ENCODE assay signal across 1 cellular context in the genomic region with DNA sequence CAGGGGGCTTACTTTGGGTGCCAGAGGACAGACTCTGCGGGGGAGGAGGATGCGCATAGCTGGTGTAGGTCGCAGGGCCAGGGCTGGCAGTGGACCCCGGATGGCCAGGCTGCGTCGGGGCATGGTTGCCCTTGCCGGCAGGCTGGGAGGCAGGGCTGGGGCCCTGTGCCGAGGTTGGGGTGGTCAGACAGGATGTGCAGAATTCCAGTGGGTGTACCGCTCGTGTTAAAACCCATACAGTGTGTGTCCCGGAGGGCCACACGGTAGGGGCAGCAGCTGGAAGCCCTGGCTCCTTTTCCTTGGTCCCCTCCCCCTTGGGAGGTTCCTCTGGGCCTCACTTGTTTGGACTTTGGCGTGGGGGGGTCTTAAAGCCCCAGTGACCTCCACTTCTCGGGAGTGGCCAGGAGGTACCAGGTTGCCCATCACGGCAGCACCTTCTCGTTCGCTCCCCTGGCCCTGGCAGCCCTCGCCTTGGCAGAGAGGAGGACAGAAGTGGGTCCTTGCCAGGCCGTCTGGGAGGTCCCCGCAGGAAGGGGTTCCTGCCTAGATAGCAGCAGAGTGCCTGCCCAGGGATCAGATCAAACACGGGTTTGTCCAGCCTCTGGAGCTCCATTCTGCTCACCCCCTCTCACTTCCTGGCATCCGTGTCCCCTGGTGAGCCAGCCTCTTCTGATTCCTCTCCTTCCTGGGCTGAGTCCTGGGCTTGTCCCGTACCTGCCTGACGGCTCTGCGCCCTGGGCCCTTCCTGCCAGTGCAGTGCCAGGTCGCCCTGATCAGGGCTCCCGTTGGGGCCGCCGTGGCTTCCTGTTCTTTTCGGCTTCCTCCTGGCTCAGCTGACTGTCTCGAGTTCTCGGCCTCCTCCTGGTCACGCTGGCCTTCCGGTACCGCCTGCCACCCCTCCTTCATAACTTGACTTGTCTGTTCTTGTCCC.
A peak's percentile ranks its signal among the peaks of the same experiment; 100 is the strongest.
TF ChIP-seq lines count a peak whose summit lies in the region.

No MANE protein-coding gene starts in this region.

TF ChIP-seq in HepG2, 621 proteins besides CTCF, POLR2A, EP300 and RAD21 (continued from another document):
- TF ChIP-seq, protein P1, sequence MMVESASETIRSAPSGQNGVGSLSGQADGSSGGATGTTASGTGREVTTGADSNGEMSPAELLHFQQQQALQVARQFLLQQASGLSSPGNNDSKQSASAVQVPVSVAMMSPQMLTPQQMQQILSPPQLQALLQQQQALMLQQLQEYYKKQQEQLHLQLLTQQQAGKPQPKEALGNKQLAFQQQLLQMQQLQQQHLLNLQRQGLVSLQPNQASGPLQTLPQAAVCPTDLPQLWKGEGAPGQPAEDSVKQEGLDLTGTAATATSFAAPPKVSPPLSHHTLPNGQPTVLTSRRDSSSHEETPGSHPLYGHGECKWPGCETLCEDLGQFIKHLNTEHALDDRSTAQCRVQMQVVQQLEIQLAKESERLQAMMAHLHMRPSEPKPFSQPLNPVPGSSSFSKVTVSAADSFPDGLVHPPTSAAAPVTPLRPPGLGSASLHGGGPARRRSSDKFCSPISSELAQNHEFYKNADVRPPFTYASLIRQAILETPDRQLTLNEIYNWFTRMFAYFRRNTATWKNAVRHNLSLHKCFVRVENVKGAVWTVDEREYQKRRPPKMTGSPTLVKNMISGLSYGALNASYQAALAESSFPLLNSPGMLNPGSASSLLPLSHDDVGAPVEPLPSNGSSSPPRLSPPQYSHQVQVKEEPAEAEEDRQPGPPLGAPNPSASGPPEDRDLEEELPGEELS (CRISPR knock-in tag; IDR thresholded peaks at IDR 0.05): peak; percentile 25; the same call in 1 of the 2 replicates
- TF ChIP-seq ZNF550 (CRISPR knock-in tag; IDR thresholded peaks at IDR 0.05; ENCODE audit: borderline replicate concordance): no peak
- peak; percentile 10 for TF ChIP-seq SALL1 (CRISPR knock-in tag; IDR thresholded peaks at IDR 0.05)
- no peak for TF ChIP-seq ZNF558 (CRISPR knock-in tag; IDR thresholded peaks at IDR 0.05; ENCODE audit: borderline replicate concordance)
- TF ChIP-seq, protein P2, sequence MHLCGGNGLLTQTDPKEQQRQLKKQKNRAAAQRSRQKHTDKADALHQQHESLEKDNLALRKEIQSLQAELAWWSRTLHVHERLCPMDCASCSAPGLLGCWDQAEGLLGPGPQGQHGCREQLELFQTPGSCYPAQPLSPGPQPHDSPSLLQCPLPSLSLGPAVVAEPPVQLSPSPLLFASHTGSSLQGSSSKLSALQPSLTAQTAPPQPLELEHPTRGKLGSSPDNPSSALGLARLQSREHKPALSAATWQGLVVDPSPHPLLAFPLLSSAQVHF (CRISPR knock-in tag; IDR thresholded peaks at IDR 0.05): no peak
- TF ChIP-seq NFKB2 (CRISPR knock-in tag; IDR thresholded peaks at IDR 0.05; ENCODE audit: borderline replicate concordance): 0 out of 2 replicates have a peak, but pooled peaks have one; percentile 13
- TF ChIP-seq, protein P3, sequence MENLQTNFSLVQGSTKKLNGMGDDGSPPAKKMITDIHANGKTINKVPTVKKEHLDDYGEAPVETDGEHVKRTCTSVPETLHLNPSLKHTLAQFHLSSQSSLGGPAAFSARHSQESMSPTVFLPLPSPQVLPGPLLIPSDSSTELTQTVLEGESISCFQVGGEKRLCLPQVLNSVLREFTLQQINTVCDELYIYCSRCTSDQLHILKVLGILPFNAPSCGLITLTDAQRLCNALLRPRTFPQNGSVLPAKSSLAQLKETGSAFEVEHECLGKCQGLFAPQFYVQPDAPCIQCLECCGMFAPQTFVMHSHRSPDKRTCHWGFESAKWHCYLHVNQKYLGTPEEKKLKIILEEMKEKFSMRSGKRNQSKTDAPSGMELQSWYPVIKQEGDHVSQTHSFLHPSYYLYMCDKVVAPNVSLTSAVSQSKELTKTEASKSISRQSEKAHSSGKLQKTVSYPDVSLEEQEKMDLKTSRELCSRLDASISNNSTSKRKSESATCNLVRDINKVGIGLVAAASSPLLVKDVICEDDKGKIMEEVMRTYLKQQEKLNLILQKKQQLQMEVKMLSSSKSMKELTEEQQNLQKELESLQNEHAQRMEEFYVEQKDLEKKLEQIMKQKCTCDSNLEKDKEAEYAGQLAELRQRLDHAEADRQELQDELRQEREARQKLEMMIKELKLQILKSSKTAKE (CRISPR knock-in tag; IDR thresholded peaks at IDR 0.05; ENCODE audit: borderline replicate concordance): no peak
- TF ChIP-seq, protein P4, sequence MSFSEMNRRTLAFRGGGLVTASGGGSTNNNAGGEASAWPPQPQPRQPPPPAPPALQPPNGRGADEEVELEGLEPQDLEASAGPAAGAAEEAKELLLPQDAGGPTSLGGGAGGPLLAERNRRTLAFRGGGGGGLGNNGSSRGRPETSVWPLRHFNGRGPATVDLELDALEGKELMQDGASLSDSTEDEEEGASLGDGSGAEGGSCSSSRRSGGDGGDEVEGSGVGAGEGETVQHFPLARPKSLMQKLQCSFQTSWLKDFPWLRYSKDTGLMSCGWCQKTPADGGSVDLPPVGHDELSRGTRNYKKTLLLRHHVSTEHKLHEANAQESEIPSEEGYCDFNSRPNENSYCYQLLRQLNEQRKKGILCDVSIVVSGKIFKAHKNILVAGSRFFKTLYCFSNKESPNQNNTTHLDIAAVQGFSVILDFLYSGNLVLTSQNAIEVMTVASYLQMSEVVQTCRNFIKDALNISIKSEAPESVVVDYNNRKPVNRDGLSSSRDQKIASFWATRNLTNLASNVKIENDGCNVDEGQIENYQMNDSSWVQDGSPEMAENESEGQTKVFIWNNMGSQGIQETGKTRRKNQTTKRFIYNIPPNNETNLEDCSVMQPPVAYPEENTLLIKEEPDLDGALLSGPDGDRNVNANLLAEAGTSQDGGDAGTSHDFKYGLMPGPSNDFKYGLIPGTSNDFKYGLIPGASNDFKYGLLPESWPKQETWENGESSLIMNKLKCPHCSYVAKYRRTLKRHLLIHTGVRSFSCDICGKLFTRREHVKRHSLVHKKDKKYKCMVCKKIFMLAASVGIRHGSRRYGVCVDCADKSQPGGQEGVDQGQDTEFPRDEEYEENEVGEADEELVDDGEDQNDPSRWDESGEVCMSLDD (CRISPR knock-in tag; IDR thresholded peaks at IDR 0.05; ENCODE audit: borderline replicate concordance): 0 out of 2 replicates have a peak, but pooled peaks have one; percentile 43
- TF ChIP-seq TSC22D2 (CRISPR knock-in tag; IDR thresholded peaks at IDR 0.05; ENCODE audit: borderline replicate concordance): no peak
- 0 out of 2 replicates have a peak, but pooled peaks have one; percentile 41 for TF ChIP-seq ZNF777 (CRISPR knock-in tag; IDR thresholded peaks at IDR 0.05)
- peak; percentile 28; the same call in 1 of the 2 replicates for TF ChIP-seq ZFP90 (CRISPR knock-in tag; IDR thresholded peaks at IDR 0.05; ENCODE audit: borderline replicate concordance)
- no peak for TF ChIP-seq BRCA1 (CRISPR knock-in tag; IDR thresholded peaks at IDR 0.05)
- TF ChIP-seq, protein P5, sequence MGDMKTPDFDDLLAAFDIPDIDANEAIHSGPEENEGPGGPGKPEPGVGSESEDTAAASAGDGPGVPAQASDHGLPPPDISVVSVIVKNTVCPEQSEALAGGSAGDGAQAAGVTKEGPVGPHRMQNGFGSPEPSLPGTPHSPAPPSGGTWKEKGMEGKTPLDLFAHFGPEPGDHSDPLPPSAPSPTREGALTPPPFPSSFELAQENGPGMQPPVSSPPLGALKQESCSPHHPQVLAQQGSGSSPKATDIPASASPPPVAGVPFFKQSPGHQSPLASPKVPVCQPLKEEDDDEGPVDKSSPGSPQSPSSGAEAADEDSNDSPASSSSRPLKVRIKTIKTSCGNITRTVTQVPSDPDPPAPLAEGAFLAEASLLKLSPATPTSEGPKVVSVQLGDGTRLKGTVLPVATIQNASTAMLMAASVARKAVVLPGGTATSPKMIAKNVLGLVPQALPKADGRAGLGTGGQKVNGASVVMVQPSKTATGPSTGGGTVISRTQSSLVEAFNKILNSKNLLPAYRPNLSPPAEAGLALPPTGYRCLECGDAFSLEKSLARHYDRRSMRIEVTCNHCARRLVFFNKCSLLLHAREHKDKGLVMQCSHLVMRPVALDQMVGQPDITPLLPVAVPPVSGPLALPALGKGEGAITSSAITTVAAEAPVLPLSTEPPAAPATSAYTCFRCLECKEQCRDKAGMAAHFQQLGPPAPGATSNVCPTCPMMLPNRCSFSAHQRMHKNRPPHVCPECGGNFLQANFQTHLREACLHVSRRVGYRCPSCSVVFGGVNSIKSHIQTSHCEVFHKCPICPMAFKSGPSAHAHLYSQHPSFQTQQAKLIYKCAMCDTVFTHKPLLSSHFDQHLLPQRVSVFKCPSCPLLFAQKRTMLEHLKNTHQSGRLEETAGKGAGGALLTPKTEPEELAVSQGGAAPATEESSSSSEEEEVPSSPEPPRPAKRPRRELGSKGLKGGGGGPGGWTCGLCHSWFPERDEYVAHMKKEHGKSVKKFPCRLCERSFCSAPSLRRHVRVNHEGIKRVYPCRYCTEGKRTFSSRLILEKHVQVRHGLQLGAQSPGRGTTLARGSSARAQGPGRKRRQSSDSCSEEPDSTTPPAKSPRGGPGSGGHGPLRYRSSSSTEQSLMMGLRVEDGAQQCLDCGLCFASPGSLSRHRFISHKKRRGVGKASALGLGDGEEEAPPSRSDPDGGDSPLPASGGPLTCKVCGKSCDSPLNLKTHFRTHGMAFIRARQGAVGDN (CRISPR knock-in tag; IDR thresholded peaks at IDR 0.05): peak; percentile 76
- TF ChIP-seq, protein P6, sequence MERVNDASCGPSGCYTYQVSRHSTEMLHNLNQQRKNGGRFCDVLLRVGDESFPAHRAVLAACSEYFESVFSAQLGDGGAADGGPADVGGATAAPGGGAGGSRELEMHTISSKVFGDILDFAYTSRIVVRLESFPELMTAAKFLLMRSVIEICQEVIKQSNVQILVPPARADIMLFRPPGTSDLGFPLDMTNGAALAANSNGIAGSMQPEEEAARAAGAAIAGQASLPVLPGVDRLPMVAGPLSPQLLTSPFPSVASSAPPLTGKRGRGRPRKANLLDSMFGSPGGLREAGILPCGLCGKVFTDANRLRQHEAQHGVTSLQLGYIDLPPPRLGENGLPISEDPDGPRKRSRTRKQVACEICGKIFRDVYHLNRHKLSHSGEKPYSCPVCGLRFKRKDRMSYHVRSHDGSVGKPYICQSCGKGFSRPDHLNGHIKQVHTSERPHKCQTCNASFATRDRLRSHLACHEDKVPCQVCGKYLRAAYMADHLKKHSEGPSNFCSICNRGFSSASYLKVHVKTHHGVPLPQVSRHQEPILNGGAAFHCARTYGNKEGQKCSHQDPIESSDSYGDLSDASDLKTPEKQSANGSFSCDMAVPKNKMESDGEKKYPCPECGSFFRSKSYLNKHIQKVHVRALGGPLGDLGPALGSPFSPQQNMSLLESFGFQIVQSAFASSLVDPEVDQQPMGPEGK (CRISPR knock-in tag; IDR thresholded peaks at IDR 0.05): peak; percentile 74
- TF ChIP-seq ZNF207 (IDR thresholded peaks at IDR 0.05; ENCODE audit: borderline replicate concordance): no peak
- 0 out of 2 replicates have a peak, but pooled peaks have one; percentile 30 for TF ChIP-seq ZNF766 (CRISPR knock-in tag; IDR thresholded peaks at IDR 0.05; ENCODE audit: borderline replicate concordance)
- no peak for TF ChIP-seq CREB1 (IDR thresholded peaks at IDR 0.05)
- peak; percentile 46; the same call in 1 of the 2 replicates for TF ChIP-seq CREB1 (CRISPR knock-in tag; IDR thresholded peaks at IDR 0.05)
- TF ChIP-seq ZKSCAN5 (CRISPR knock-in tag; IDR thresholded peaks at IDR 0.05): no peak
- TF ChIP-seq, protein P7, sequence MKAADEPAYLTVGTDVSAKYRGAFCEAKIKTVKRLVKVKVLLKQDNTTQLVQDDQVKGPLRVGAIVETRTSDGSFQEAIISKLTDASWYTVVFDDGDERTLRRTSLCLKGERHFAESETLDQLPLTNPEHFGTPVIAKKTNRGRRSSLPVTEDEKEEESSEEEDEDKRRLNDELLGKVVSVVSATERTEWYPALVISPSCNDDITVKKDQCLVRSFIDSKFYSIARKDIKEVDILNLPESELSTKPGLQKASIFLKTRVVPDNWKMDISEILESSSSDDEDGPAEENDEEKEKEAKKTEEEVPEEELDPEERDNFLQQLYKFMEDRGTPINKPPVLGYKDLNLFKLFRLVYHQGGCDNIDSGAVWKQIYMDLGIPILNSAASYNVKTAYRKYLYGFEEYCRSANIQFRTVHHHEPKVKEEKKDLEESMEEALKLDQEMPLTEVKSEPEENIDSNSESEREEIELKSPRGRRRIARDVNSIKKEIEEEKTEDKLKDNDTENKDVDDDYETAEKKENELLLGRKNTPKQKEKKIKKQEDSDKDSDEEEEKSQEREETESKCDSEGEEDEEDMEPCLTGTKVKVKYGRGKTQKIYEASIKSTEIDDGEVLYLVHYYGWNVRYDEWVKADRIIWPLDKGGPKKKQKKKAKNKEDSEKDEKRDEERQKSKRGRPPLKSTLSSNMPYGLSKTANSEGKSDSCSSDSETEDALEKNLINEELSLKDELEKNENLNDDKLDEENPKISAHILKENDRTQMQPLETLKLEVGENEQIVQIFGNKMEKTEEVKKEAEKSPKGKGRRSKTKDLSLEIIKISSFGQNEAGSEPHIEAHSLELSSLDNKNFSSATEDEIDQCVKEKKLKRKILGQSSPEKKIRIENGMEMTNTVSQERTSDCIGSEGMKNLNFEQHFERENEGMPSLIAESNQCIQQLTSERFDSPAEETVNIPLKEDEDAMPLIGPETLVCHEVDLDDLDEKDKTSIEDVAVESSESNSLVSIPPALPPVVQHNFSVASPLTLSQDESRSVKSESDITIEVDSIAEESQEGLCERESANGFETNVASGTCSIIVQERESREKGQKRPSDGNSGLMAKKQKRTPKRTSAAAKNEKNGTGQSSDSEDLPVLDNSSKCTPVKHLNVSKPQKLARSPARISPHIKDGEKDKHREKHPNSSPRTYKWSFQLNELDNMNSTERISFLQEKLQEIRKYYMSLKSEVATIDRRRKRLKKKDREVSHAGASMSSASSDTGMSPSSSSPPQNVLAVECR (CRISPR knock-in tag; IDR thresholded peaks at IDR 0.05; ENCODE audit: borderline replicate concordance): peak; percentile 70
- TF ChIP-seq ZNF672 (CRISPR knock-in tag; IDR thresholded peaks at IDR 0.05): no peak
- TF ChIP-seq, protein P8, sequence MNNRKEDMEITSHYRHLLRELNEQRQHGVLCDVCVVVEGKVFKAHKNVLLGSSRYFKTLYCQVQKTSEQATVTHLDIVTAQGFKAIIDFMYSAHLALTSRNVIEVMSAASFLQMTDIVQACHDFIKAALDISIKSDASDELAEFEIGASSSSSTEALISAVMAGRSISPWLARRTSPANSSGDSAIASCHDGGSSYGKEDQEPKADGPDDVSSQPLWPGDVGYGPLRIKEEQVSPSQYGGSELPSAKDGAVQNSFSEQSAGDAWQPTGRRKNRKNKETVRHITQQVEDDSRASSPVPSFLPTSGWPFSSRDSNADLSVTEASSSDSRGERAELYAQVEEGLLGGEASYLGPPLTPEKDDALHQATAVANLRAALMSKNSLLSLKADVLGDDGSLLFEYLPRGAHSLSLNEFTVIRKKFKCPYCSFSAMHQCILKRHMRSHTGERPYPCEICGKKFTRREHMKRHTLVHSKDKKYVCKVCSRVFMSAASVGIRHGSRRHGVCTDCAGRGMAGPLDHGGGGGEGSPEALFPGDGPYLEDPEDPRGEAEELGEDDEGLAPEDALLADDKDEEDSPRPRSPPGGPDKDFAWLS (CRISPR knock-in tag; IDR thresholded peaks at IDR 0.05; ENCODE audit: borderline replicate concordance): 0 out of 2 replicates have a peak, but pooled peaks have one; percentile 26
- TF ChIP-seq NCOA2 (CRISPR knock-in tag; IDR thresholded peaks at IDR 0.05): no peak
- no peak for TF ChIP-seq NFIB (CRISPR knock-in tag; IDR thresholded peaks at IDR 0.05; ENCODE audit: borderline replicate concordance)
- TF ChIP-seq ZNF317 (CRISPR knock-in tag; IDR thresholded peaks at IDR 0.05): peak; percentile 33; the same call in 1 of the 2 replicates
- TF ChIP-seq HNF4A (CRISPR knock-in tag; IDR thresholded peaks at IDR 0.05): peak; percentile 94
